13 cellular contexts compared by ENCODE assay signal in the genomic region with DNA sequence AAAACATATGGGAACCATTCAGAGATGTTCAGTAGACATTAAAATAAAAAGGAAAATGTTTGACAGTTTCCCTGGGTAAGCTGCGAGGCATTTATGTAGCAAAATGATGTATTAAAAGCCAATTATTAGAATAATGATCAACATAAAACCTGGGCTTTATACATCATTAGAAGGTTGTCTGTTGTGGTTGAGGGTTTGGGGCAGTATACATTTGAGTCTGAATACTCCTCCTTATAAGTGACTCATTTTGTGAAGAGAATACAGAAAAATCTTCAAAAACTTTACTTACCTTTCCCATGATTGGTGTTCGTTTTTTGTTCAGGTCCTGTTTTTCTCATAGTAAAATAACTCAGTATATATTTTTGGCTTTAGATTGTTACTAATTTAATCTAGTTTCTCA.
DNase-seq lines count a peak whose midpoint lies in the region; ATAC-seq, FAIRE-seq and TF ChIP-seq lines count a peak whose summit lies in the region.
"Had no signal": no experiment of that assay in that cellular context is flagged by ENCODE, and none has a peak within 500 bp of the region (broad histone marks: within the 10 kb centered on the region; RNA-seq: fewer than 3 reads in every experiment).

No MANE protein-coding gene starts in this region.

- H3K9me2 ChIP-seq in Loucy (replicated peaks; ENCODE audit: low read depth, low read length), result no peaks in the 10 kb centered on the region

- H3K27me3 ChIP-seq in Loucy (ENCODE audit: insufficient read depth, low read length, poor library complexity, severe bottlenecking) (no peaks in the 10 kb centered on the region), GM12878 (replicated peaks in 1 of 2; ENCODE audit: control insufficient read depth in 2 of 2, insufficient read depth in 2 of 2, low read length in 1 of 2) (no peaks in the 10 kb centered on the region), A673 (replicated peaks; ENCODE audit: insufficient read depth, low read depth, low read length, poor library complexity) (no peaks in the 10 kb centered on the region), dorsolateral prefrontal cortex (no peaks in the 10 kb centered on the region)

- FAIRE-seq in GM12892 (lab: Jason Lieb, UNC), result peak; percentile 53
- FAIRE-seq in GM12878 (lab: Jason Lieb, UNC), result peak; percentile 54

- TF ChIP-seq RAD21 in GM12878 (IDR thresholded peaks at IDR 0.05; ENCODE audit: insufficient read depth, low read depth, low read length), result no peak

- no TSS peak for BruUV-seq in GM12878 (replicated peaks; lab: Mats Ljungman, UMichigan)
- no TSS peak for BruUV-seq in A673 (replicated peaks; lab: Mats Ljungman, UMichigan)

- H3K27ac ChIP-seq in GM12878 (ENCODE audit: control insufficient read depth, insufficient read depth) (no peak overlapping the region), A673 (ENCODE audit: low read depth, low read length, poor library complexity, severe bottlenecking) (no peak overlapping the region), dorsolateral prefrontal cortex (no peak overlapping the region)
- H3K27ac ChIP-seq: HL-60 had no signal

- peaks cover 40% of the 10 kb centered on the region for H3K79me2 ChIP-seq in Loucy (ENCODE audit: insufficient read depth, low read length)
- H3K79me2 ChIP-seq in GM12878 (ENCODE audit: control insufficient read depth, insufficient read depth, low read length), result peaks cover 53% of the 10 kb centered on the region

- POLR2A ChIA-PET in GM12878 (lab: Charles Lee), result interaction anchor here (1.6 kb wide), 2 partner anchors 10 to 27 kb away, joined by 6 read pairs; no protein-coding TSS in a partner anchor
- POLR2A ChIA-PET in A673 (lab: Charles Lee; ENCODE audit: low non-redundant PET), result no interaction called here

- H3K36me3 ChIP-seq in Loucy (ENCODE audit: insufficient read depth, low read length) (no peaks in the 10 kb centered on the region), GM12878 (ENCODE audit: control insufficient read depth in 2 of 2, insufficient read depth in 2 of 2, low read length in 1 of 2) (no peaks in the 10 kb centered on the region; a peak in 2 of 4 replicates), A673 (ENCODE audit: insufficient read depth, low read length, poor library complexity, severe bottlenecking) (no peaks in the 10 kb centered on the region)

- H3K9me3 ChIP-seq in Loucy (ENCODE audit: insufficient read depth, low read depth, low read length) (no peaks in the 10 kb centered on the region), GM12878 (replicated peaks; ENCODE audit: control insufficient read depth, insufficient read depth, low read length) (peaks cover 1% of the 10 kb centered on the region; the same call in 2 of the 3 replicates), A673 (ENCODE audit: low read depth, low read length, poor library complexity, severe bottlenecking) (no peaks in the 10 kb centered on the region)
- H3K9me3 ChIP-seq: Caco-2 had no signal

- WGBS in GM12878 (ENCODE audit: insufficient coverage, insufficient replicate concordance, low lambda C conversion rate, missing lambda C conversion rate), result 96% methylated on average over 2 of the region's 2 CpGs

- H3F3A ChIP-seq in Loucy (ENCODE audit: low read depth), result no peaks in the 10 kb centered on the region; the same call in 1 of the 2 replicates

- H2AFZ ChIP-seq in Loucy (ENCODE audit: low read length) (no peak overlapping the region), GM12878 (ENCODE audit: control insufficient read depth, low read depth, low read length) (no peak overlapping the region)

- TF ChIP-seq POLR2A in GM12892 (IDR thresholded peaks at IDR 0.05; ENCODE audit: low read depth, low read length), result no peak
- no peak for TF ChIP-seq POLR2A in GM12878 (IDR thresholded peaks at IDR 0.05; ENCODE audit: low read depth, low read length)

- ATAC-seq in GM12878, result peak; percentile 71

- DNase-seq in GM12892 (ENCODE audit: insufficient read length), result no peak
- no peak for DNase-seq in GM12878 (ENCODE audit: low read depth, low spot score)
- DNase-seq in A673 (ENCODE audit: low spot score), result no peak
- no peak for DNase-seq in dorsolateral prefrontal cortex
- no peak for DNase-seq in activated T-cell treated with anti-CD3 and anti-CD28 coated beads for 4 hours
- no peak for DNase-seq in islet precursor cell
- DNase-seq: Caco-2; CD8-positive, alpha-beta memory T cell; DND-41; GF-D8; HCEC 1CT had no signal

- H3K4me3 ChIP-seq in Loucy (ENCODE audit: low read length, poor library complexity, severe bottlenecking) (no peak overlapping the region), GM12878 (no peak overlapping the region), A673 (ENCODE audit: low read depth, low read length, poor library complexity, severe bottlenecking) (no peak overlapping the region), dorsolateral prefrontal cortex (no peak overlapping the region)

- TF ChIP-seq EP300 in GM12878 (IDR thresholded peaks at IDR 0.05; ENCODE audit: borderline replicate concordance in 1 of 2, control insufficient read depth in 1 of 2, low read depth in 2 of 2, low read length in 2 of 2), result no peak

- H3K4me1 ChIP-seq in Loucy (ENCODE audit: insufficient read depth, low read length, poor library complexity, severe bottlenecking) (peaks cover 43% of the 10 kb centered on the region), GM12878 (ENCODE audit: control insufficient read depth, insufficient read depth, low read length) (peaks cover 25% of the 10 kb centered on the region), A673 (ENCODE audit: insufficient read depth, low read length, poor library complexity, severe bottlenecking) (peaks cover 53% of the 10 kb centered on the region)
- H3K4me1 ChIP-seq: Caco-2 had no signal

- H3K9ac ChIP-seq in Loucy (ENCODE audit: low read depth, low read length, poor library complexity, severe bottlenecking) (no peak overlapping the region), GM12878 (ENCODE audit: control insufficient read depth, insufficient read depth, low read length) (no peak overlapping the region)

- RAD21 ChIA-PET in GM12878 (lab: Charles Lee; ENCODE audit: unreplicated experiment), result interaction anchor here (1.2 to 2.4 kb wide), 3 partner anchors 26 to 244 kb away, joined by 3 to 5 read pairs (median 4); no protein-coding TSS in a partner anchor

- TF ChIP-seq CTCF in Loucy (conservative IDR thresholded peaks at IDR 0.05; ENCODE audit: low read length) (no peak), GM12878 (IDR thresholded peaks at IDR 0.05 in 2 of 3, conservative IDR thresholded peaks at IDR 0.05 in 1 of 3; ENCODE audit: control insufficient read depth in 2 of 3, extremely low read depth in 1 of 3, insufficient read depth in 1 of 3, low read depth in 3 of 3, low read length in 3 of 3) (no peak), A673 (conservative IDR thresholded peaks at IDR 0.05; ENCODE audit: low read depth, low read length) (no peak), dorsolateral prefrontal cortex (IDR thresholded peaks at IDR 0.05 in 54 of 56, conservative IDR thresholded peaks at IDR 0.05 in 2 of 56; ENCODE audit: low read depth in 1 of 56, partially characterized antibody in 56 of 56) (no peak)

- in situ Hi-C loops in GM12878 (cut with MboI), result no loop called here

- no peaks in the 10 kb centered on the region for H4K20me1 ChIP-seq in Loucy (ENCODE audit: insufficient read depth, low read length, poor library complexity, severe bottlenecking)
- H4K20me1 ChIP-seq in GM12878 (ENCODE audit: control insufficient read depth, insufficient read depth), result no peaks in the 10 kb centered on the region

- CTCF ChIA-PET in GM12878 (lab: Yijun Ruan, JAX) (interaction anchor here (0.8 to 1.5 kb wide), 4 partner anchors 16 to 112 kb away, joined by 3 to 6 read pairs (median 4); no protein-coding TSS in a partner anchor), A673 (lab: Charles Lee) (no interaction called here)

- intact Hi-C loops in GM12878 (cut with micrococcal nuclease; ENCODE audit: unreplicated experiment) (no loop called here), A673 (cut with micrococcal nuclease; ENCODE audit: unreplicated experiment) (no loop called here), dorsolateral prefrontal cortex (cut with DNase I) (no loop called here)

- SMC1A ChIA-PET in GM12878 (lab: Charles Lee; ENCODE audit: uncharacterized antibody, unreplicated experiment), result interaction anchor here (1.0 to 7.9 kb wide), 7 partner anchors 8 to 56 kb away, joined by 3 to 62 read pairs (median 5); no protein-coding TSS in a partner anchor

- peak overlapping the region; percentile 21 for H3K4me2 ChIP-seq in Loucy (ENCODE audit: low read depth, low read length, poor library complexity, severe bottlenecking)
- no peak overlapping the region for H3K4me2 ChIP-seq in GM12878 (ENCODE audit: control insufficient read depth, insufficient read depth)

TF ChIP-seq in GM12878, 131 proteins besides CTCF, POLR2A, EP300 and RAD21 (continues in another document):
- peak; percentile 17; the same call in 1 of the 2 replicates for TF ChIP-seq MTA2 (IDR thresholded peaks at IDR 0.05; ENCODE audit: low read depth)
- peak; percentile 33; the same call in 1 of the 2 replicates for TF ChIP-seq JUNB (IDR thresholded peaks at IDR 0.05)
- TF ChIP-seq RUNX3 (IDR thresholded peaks at IDR 0.05; ENCODE audit: low read length), result peak; percentile 62; the same call in 1 of the 2 replicates
- TF ChIP-seq CHD2 (IDR thresholded peaks at IDR 0.05; ENCODE audit: borderline replicate concordance, low read depth, low read length), result no peak
- no peak for TF ChIP-seq CBFB (IDR thresholded peaks at IDR 0.05; ENCODE audit: low read depth)
- TF ChIP-seq ZNF384 (IDR thresholded peaks at IDR 0.05; ENCODE audit: borderline replicate concordance, low read depth, low read length), result no peak
- no peak for TF ChIP-seq NFXL1 (IDR thresholded peaks at IDR 0.05; ENCODE audit: borderline replicate concordance)
- TF ChIP-seq TARDBP (IDR thresholded peaks at IDR 0.05; ENCODE audit: borderline replicate concordance), result no peak
- TF ChIP-seq, protein P1, sequence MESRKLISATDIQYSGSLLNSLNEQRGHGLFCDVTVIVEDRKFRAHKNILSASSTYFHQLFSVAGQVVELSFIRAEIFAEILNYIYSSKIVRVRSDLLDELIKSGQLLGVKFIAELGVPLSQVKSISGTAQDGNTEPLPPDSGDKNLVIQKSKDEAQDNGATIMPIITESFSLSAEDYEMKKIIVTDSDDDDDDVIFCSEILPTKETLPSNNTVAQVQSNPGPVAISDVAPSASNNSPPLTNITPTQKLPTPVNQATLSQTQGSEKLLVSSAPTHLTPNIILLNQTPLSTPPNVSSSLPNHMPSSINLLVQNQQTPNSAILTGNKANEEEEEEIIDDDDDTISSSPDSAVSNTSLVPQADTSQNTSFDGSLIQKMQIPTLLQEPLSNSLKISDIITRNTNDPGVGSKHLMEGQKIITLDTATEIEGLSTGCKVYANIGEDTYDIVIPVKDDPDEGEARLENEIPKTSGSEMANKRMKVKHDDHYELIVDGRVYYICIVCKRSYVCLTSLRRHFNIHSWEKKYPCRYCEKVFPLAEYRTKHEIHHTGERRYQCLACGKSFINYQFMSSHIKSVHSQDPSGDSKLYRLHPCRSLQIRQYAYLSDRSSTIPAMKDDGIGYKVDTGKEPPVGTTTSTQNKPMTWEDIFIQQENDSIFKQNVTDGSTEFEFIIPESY (IDR thresholded peaks at IDR 0.05), result no peak
